Comparison of ENCODE assay signal across 11 cellular contexts in genomic region chr5:102453716-102454115, GRCh38. TPM values are rescaled to one million over a fixed set of nuclear protein-coding genes. Genes with fewer than 3 reads are reported as not detected.
DNase-seq lines count a peak whose midpoint lies in the region; ATAC-seq and TF ChIP-seq lines count a peak whose summit lies in the region.
"Had no signal": no experiment of that assay in that cellular context is flagged by ENCODE, and none has a peak within 500 bp of the region (broad histone marks: within the 10 kb centered on the region; RNA-seq: fewer than 3 reads in every experiment).

No MANE protein-coding gene starts in this region.

- H3K36me3 Mint-ChIP-seq in CD8-positive, alpha-beta memory T cell, result no peaks in the 10 kb centered on the region
- H3K36me3 Mint-ChIP-seq: CD4-positive, CD25-positive, alpha-beta regulatory T cell had no signal

- CTCF ChIA-PET in CD8-positive, alpha-beta memory T cell (lab: Charles Lee), result no interaction called here

- no peak overlapping the region for H3K27ac ChIP-seq in CD8-positive, alpha-beta memory T cell (ENCODE audit: low read depth, low read length)
- no peak overlapping the region for H3K27ac ChIP-seq in RWPE2 (ENCODE audit: poor library complexity, severe bottlenecking)

- no peaks in the 10 kb centered on the region for H3K4me1 ChIP-seq in CD8-positive, alpha-beta memory T cell (ENCODE audit: insufficient read depth, low read length)
- H3K4me1 ChIP-seq in RWPE2 (ENCODE audit: insufficient read depth, poor library complexity, severe bottlenecking), result no peaks in the 10 kb centered on the region

- H3K9me3 Mint-ChIP-seq in CD8-positive, alpha-beta memory T cell, result peaks cover 0 to 8% (median 0%) of the 10 kb centered on the region in 5 donors

- no peaks in the 10 kb centered on the region for H3K27me3 ChIP-seq in CD8-positive, alpha-beta memory T cell (ENCODE audit: insufficient read depth, low read length, poor library complexity, severe bottlenecking)
- H3K27me3 ChIP-seq in RWPE2 (ENCODE audit: insufficient read depth, poor library complexity, severe bottlenecking), result no peaks in the 10 kb centered on the region

- ATAC-seq in GM19372 (IDR thresholded peaks at IDR 0.05; ENCODE audit: low read depth, unreplicated experiment) (peak; percentile 83), HG03064 (IDR thresholded peaks at IDR 0.05; ENCODE audit: low read depth, unreplicated experiment) (peak; percentile 81), RWPE2 (ENCODE audit: low read depth) (peak; percentile 29; the same call in 1 of the 3 replicates)

- H3K9me3 ChIP-seq in CD8-positive, alpha-beta memory T cell (ENCODE audit: low read length), result no peaks in the 10 kb centered on the region
- no peaks in the 10 kb centered on the region for H3K9me3 ChIP-seq in RWPE2 (ENCODE audit: severe bottlenecking)

- POLR2A ChIA-PET in CD8-positive, alpha-beta memory T cell (lab: Charles Lee), result no interaction called here

- H3K4me1 Mint-ChIP-seq in CD8-positive, alpha-beta memory T cell, result peaks cover 0 to 9% (median 7%) of the 10 kb centered on the region in 3 donors
- H3K4me1 Mint-ChIP-seq: CD4-positive, CD25-positive, alpha-beta regulatory T cell had no signal

- H3K27me3 Mint-ChIP-seq in CD8-positive, alpha-beta memory T cell, result peaks cover 0 to 11% of the 10 kb centered on the region in 2 donors
- H3K27me3 Mint-ChIP-seq: CD4-positive, CD25-positive, alpha-beta regulatory T cell had no signal

- peak overlapping the region in 3 of 8 donors; percentile 9 to 29 (median 12) for H3K27ac Mint-ChIP-seq in CD8-positive, alpha-beta memory T cell
- H3K27ac Mint-ChIP-seq: CD4-positive, CD25-positive, alpha-beta regulatory T cell had no signal

- DNase-seq in CD8-positive, alpha-beta memory T cell, result no peak
- no peak for DNase-seq in RWPE2 (ENCODE audit: low spot score)
- no peak for DNase-seq in medulla oblongata (ENCODE audit: extremely low spot score)
- no peak for DNase-seq in mucosa of gallbladder (ENCODE audit: low spot score)
- no peak for DNase-seq in central memory CD4-positive, alpha-beta T cell
- no peak for DNase-seq in DMS153 (lab: John Stamatoyannopoulos, UW)
- DNase-seq: activated CD4-positive, alpha-beta T cell treated with anti-CD3 and anti-CD28 coated beads for 1 hour; CD4-positive, CD25-positive, alpha-beta regulatory T cell had no signal

- H3K4me3 Mint-ChIP-seq in CD8-positive, alpha-beta memory T cell, result peak overlapping the region in 5 of 7 donors; percentile 19 to 69 (median 43)
- H3K4me3 Mint-ChIP-seq: CD4-positive, CD25-positive, alpha-beta regulatory T cell had no signal

- no peak overlapping the region for H3K4me3 ChIP-seq in CD8-positive, alpha-beta memory T cell (ENCODE audit: low read length)
- H3K4me3 ChIP-seq in RWPE2 (ENCODE audit: severe bottlenecking), result no peak overlapping the region

- TF ChIP-seq CTCF in RWPE2 (IDR thresholded peaks at IDR 0.05; ENCODE audit: poor library complexity, severe bottlenecking), result no peak

- H3K36me3 ChIP-seq in CD8-positive, alpha-beta memory T cell (ENCODE audit: insufficient read depth, low read length), result no peaks in the 10 kb centered on the region
- H3K36me3 ChIP-seq in RWPE2 (ENCODE audit: low read depth), result 0 out of 2 replicates have a peak, but pooled peaks cover 3% of the 10 kb centered on the region

RNA-seq across cellular contexts. Expression of gene SLCO6A1, which starts 45.1 kb away (rescaled TPM):
- total RNA-seq in CD8-positive, alpha-beta memory T cell, result not detected
- polyA plus RNA-seq in CD8-positive, alpha-beta memory T cell, result not detected
- total RNA-seq in mucosa of gallbladder, result not detected
- total RNA-seq: CD4-positive, CD25-positive, alpha-beta regulatory T cell; endothelial cell of umbilical vein had no signal
- polyA plus RNA-seq: CD4-positive, CD25-positive, alpha-beta regulatory T cell; endothelial cell of umbilical vein had no signal

Comparison
In these comparisons a context has a peak if more than half of its experiments do, and no peak if none do; other contexts are left out.
1. ATAC-seq: peak in every context shown above with its lines; median percentile 83 in GM19372; 81 in HG03064; 29 in RWPE2.